Comparison of ENCODE assay signal across 14 cellular contexts in genomic region chr7:131529179-131529578, GRCh38.
"Had no signal": no experiment of that assay in that cellular context is flagged by ENCODE, and none has a peak within 500 bp of the region (broad histone marks: within the 10 kb centered on the region; RNA-seq: fewer than 3 reads in every experiment).

No MANE protein-coding gene starts in this region.

- H3K27ac Mint-ChIP-seq: activated CD8-positive, alpha-beta T cell treated with anti-CD3 and anti-CD28 coated beads, Interleukin-2, amount 10 ng/mL, durations not matched to agents 7 days and 5 days; immature natural killer cell; stimulated activated naive CD8-positive, alpha-beta T cell treated with anti-CD3 and anti-CD28 coated beads, Interleukin-15, Interleukin-2, amounts not matched to agents 100 ng/mL and 50 ng/mL, for 24 hours had no signal

- H3K4me1 Mint-ChIP-seq: immature natural killer cell had no signal

- H3K9me3 Mint-ChIP-seq: immature natural killer cell; nephron progenitor cell; stimulated activated naive CD8-positive, alpha-beta T cell treated with anti-CD3 and anti-CD28 coated beads, Interleukin-15, Interleukin-2, amounts not matched to agents 100 ng/mL and 50 ng/mL, for 24 hours had no signal

- H3K9me3 ChIP-seq: testis had no signal

- ATAC-seq: activated CD8-positive, alpha-beta T cell treated with anti-CD3 and anti-CD28 coated beads, Interleukin-2, amount 10 ng/mL, durations not matched to agents 7 days and 5 days had no signal

- H3K4me3 ChIP-seq: testis had no signal

- H3K36me3 Mint-ChIP-seq: immature natural killer cell had no signal

- H3K4me3 Mint-ChIP-seq: activated CD8-positive, alpha-beta T cell treated with anti-CD3 and anti-CD28 coated beads, Interleukin-2, amount 10 ng/mL, durations not matched to agents 7 days and 5 days; immature natural killer cell; nephron progenitor cell; stimulated activated naive CD8-positive, alpha-beta T cell treated with anti-CD3 and anti-CD28 coated beads, Interleukin-15, Interleukin-2, amounts not matched to agents 100 ng/mL and 50 ng/mL, for 24 hours had no signal

- H3K27me3 ChIP-seq: testis had no signal

- DNase-seq: activated CD4-positive, alpha-beta T cell treated with anti-CD3 and anti-CD28 coated beads for 4 hours; activated CD8-positive, alpha-beta memory T cell treated with anti-CD3 and anti-CD28 coated beads, Interleukin-2, amount 50 U/mL, for 48 hours; activated CD8-positive, alpha-beta T cell treated with anti-CD3 and anti-CD28 coated beads, Interleukin-2, amount 10 ng/mL, durations not matched to agents 7 days and 5 days; activated naive CD4-positive, alpha-beta T cell; effector CD8-positive, alpha-beta T cell; immature natural killer cell; left cardiac atrium; mammary epithelial cell; nephron progenitor cell; stimulated activated CD4-positive, alpha-beta T cell treated with anti-CD3 and anti-CD28 coated beads, Interleukin-15, amount 100 ng/mL, for 24 hours; stimulated activated CD4-positive, alpha-beta T cell treated with anti-CD3 and anti-CD28 coated beads, Interleukin-4, amount 100 ng/mL, for 24 hours; T-helper 9 cell; testis had no signal

- H3K27ac ChIP-seq: testis had no signal
